Comparison of ENCODE assay signal across 13 cellular contexts in the genomic region with DNA sequence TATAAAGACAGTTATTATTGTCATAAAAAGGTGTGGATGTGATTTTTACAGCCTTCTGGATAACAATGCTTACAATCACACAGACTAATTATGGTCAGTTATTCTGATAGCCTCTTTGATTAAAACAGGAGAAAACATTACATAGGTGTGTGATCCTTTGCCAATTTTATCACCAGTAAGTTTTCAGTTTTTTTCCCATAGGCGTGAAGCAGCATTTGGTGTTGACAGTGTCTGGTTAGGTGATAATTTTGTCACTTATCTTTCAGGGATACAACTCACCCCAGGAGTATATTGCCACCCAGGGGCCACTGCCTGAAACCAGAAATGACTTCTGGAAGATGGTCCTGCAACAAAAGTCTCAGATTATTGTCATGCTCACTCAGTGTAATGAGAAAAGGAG.
DNase-seq lines count a peak whose midpoint lies in the region; ATAC-seq and TF ChIP-seq lines count a peak whose summit lies in the region.
"Had no signal": no experiment of that assay in that cellular context is flagged by ENCODE, and none has a peak within 500 bp of the region (broad histone marks: within the 10 kb centered on the region; RNA-seq: fewer than 3 reads in every experiment).

No MANE protein-coding gene starts in this region.

- WGBS in transverse colon (ENCODE audit: low coverage in 1 of 2), 2 donors: 53 to 56% methylated on average over 1 of the region's 1 CpG
- WGBS in hepatocyte (ENCODE audit: low lambda C conversion rate, missing lambda C conversion rate): 82% methylated on average over 1 of the region's 1 CpG

- H3K36me3 ChIP-seq in transverse colon (no peaks in the 10 kb centered on the region), hepatocyte (replicated peaks; ENCODE audit: insufficient read depth, low read depth) (no peaks in the 10 kb centered on the region)

- ATAC-seq in HG03108 (IDR thresholded peaks at IDR 0.05; ENCODE audit: unreplicated experiment): no peak
- ATAC-seq in left lobe of liver: no peak

- H3K27ac ChIP-seq in transverse colon (peak overlapping the region; percentile 9 to 61 (median 24)), hepatocyte (no peak overlapping the region)
- H3K27ac ChIP-seq: ascending aorta had no signal

- H2AFZ ChIP-seq in hepatocyte: no peak overlapping the region

- H4K20me1 ChIP-seq in hepatocyte (ENCODE audit: insufficient read depth, poor library complexity, severe bottlenecking): no peaks in the 10 kb centered on the region

- H3K4me3 ChIP-seq in transverse colon (no peak overlapping the region), hepatocyte (no peak overlapping the region)
- H3K4me3 ChIP-seq: ascending aorta had no signal

- H3K4me1 ChIP-seq in transverse colon (peaks cover 0 to 28% (median 16%) of the 10 kb centered on the region in 4 donors), hepatocyte (ENCODE audit: insufficient read depth) (no peaks in the 10 kb centered on the region)
- H3K4me1 ChIP-seq: ascending aorta, BE2C had no signal

- no peak for TF ChIP-seq POLR2A in transverse colon (IDR thresholded peaks at IDR 0.05)

- no peaks in the 10 kb centered on the region for H3K9me2 ChIP-seq in hepatocyte (replicated peaks; ENCODE audit: insufficient read depth)

- no peaks in the 10 kb centered on the region for H3K79me2 ChIP-seq in hepatocyte

- no peaks in the 10 kb centered on the region for H3K27me3 ChIP-seq in transverse colon
- H3K27me3 ChIP-seq in hepatocyte: no peaks in the 10 kb centered on the region
- H3K27me3 ChIP-seq: ascending aorta, BE2C had no signal

- no peaks in the 10 kb centered on the region for H3K9me3 ChIP-seq in transverse colon
- no peaks in the 10 kb centered on the region for H3K9me3 ChIP-seq in hepatocyte (ENCODE audit: low read depth)
- H3K9me3 ChIP-seq: ascending aorta, BE2C had no signal

- DNase-seq in stimulated activated CD4-positive, alpha-beta T cell treated with anti-CD3 and anti-CD28 coated beads, Interleukin-4, amount 100 ng/mL, for 24 hours: peak; percentile 12
- DNase-seq in stimulated activated CD4-positive, alpha-beta T cell treated with anti-CD3 and anti-CD28 coated beads, Interleukin-1b, Interleukin-23, amount 100 ng/mL, for 48 hours: no peak
- DNase-seq in NCI-H748 (lab: John Stamatoyannopoulos, UW; ENCODE audit: unreplicated experiment) (peak; percentile 56), transverse colon (peak; percentile 35), hepatocyte (ENCODE audit: low spot score) (no peak), left lobe of liver (ENCODE audit: low spot score) (no peak)
- DNase-seq in activated naive CD4-positive, alpha-beta T cell treated with anti-CD3 and anti-CD28 coated beads, Interleukin-2, amount 50 U/mL, for 16 hours: peak; percentile 33
- DNase-seq: BE2C, KG1, RPMI8226, T-helper 9 cell had no signal

- TF ChIP-seq CTCF in transverse colon (IDR thresholded peaks at IDR 0.05): peak in 1 of 5 experiments; percentile 31
- TF ChIP-seq CTCF in hepatocyte (IDR thresholded peaks at IDR 0.05; ENCODE audit: poor library complexity): no peak

- TF ChIP-seq EP300 in transverse colon (IDR thresholded peaks at IDR 0.05; ENCODE audit: low read depth): no peak

- in situ Hi-C loops in transverse colon (cut with MboI; ENCODE audit: low pct_ligation_motif_present in 1 of 4, low pct_unique_long_range_greater_than_20kb in 1 of 4, low sequenced_read_pairs in 3 of 4): loop anchor here (5.0 to 10.0 kb wide), 4 partner anchors 46 to 306 kb away; no protein-coding TSS in a partner anchor

- H3K4me2 ChIP-seq in hepatocyte: no peak overlapping the region

- intact Hi-C loops in transverse colon (cut with DNase I; ENCODE audit: low total_unique reads): loop anchor here (5.0 kb wide), 1 partner anchor 303 kb away; no protein-coding TSS in a partner anchor

Comparison
In these comparisons a context has a peak if more than half of its experiments do, and no peak if none do; other contexts are left out.
1. DNase-seq: peak in stimulated activated CD4-positive, alpha-beta T cell treated with anti-CD3 and anti-CD28 coated beads, Interleukin-4, amount 100 ng/mL, for 24 hours (single experiment), NCI-H748 (single experiment), activated naive CD4-positive, alpha-beta T cell treated with anti-CD3 and anti-CD28 coated beads, Interleukin-2, amount 50 U/mL, for 16 hours (single experiment) and transverse colon (single experiment); none in stimulated activated CD4-positive, alpha-beta T cell treated with anti-CD3 and anti-CD28 coated beads, Interleukin-1b, Interleukin-23, amount 100 ng/mL, for 48 hours (single experiment), hepatocyte (single experiment) and left lobe of liver (single experiment).